ENCODE assay signal across 1 cellular context in the genomic region with DNA sequence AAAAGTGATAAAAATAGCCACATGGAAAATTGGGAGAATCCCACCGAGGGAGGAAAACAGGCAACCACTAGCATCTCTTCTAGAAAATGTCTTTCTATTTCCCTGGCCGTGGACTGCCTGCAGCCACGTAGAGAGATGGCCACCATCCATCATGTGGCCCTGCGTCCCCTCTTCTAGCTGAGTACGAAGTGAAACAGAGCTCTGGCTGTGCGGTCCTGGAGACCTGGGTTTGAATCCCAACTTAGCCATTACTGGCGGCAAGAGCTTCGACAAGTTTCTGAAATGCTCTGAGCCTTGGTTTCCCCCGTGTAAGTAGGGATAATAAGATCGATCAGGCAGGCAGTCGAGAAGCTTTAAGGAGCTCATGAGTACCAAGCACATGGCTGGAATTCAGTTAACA.
TF ChIP-seq lines count a peak whose summit lies in the region.

No MANE protein-coding gene starts in this region.

TF ChIP-seq in IMR-90, 13 proteins besides CTCF, POLR2A, EP300 and RAD21 (continued from another document):
- TF ChIP-seq, protein P1, sequence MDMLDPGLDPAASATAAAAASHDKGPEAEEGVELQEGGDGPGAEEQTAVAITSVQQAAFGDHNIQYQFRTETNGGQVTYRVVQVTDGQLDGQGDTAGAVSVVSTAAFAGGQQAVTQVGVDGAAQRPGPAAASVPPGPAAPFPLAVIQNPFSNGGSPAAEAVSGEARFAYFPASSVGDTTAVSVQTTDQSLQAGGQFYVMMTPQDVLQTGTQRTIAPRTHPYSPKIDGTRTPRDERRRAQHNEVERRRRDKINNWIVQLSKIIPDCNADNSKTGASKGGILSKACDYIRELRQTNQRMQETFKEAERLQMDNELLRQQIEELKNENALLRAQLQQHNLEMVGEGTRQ (IDR thresholded peaks at IDR 0.05; ENCODE audit: low read depth, low read length), result no peak
- TF ChIP-seq MAZ (IDR thresholded peaks at IDR 0.05; ENCODE audit: borderline replicate concordance, low read depth, low read length) (no peak), MXI1 (IDR thresholded peaks at IDR 0.05; ENCODE audit: borderline replicate concordance, low read depth, low read length) (no peak), RFX5 (IDR thresholded peaks at IDR 0.05; ENCODE audit: low read depth, low read length) (no peak), RCOR1 (IDR thresholded peaks at IDR 0.05; ENCODE audit: insufficient replicate concordance, low read length) (no peak), FOS (IDR thresholded peaks at IDR 0.05; ENCODE audit: low read depth, low read length) (no peak)
